Comparison of ENCODE assay signal across 19 cellular contexts in genomic region chr14:86574026-86574777, GRCh38.
A peak's percentile ranks its signal among the peaks of the same experiment; 100 is the strongest.
DNase-seq lines count a peak whose midpoint lies in the region; ATAC-seq, FAIRE-seq and TF ChIP-seq lines count a peak whose summit lies in the region.
"Had no signal": no experiment of that assay in that cellular context is flagged by ENCODE, and none has a peak within 500 bp of the region (broad histone marks: within the 10 kb centered on the region; RNA-seq: fewer than 3 reads in every experiment).

No MANE protein-coding gene starts in this region.

- no peaks in the 10 kb centered on the region for H3K4me1 ChIP-seq in astrocyte (ENCODE audit: insufficient read depth, low read length)
- no peaks in the 10 kb centered on the region for H3K4me1 ChIP-seq in lower lobe of right lung
- H3K4me1 ChIP-seq: BLaER1 treated with 17β-estradiol and CSF1 and Interleukin-3, amounts not matched to agents 10 nM and 100 nM; vagina had no signal

- H3K36me3 ChIP-seq in astrocyte (ENCODE audit: insufficient read depth, low read length) (no peaks in the 10 kb centered on the region), lower lobe of right lung (no peaks in the 10 kb centered on the region)
- H3K36me3 ChIP-seq: BLaER1 treated with 17β-estradiol and CSF1 and Interleukin-3, amounts not matched to agents 10 nM and 100 nM; vagina had no signal

- peak; percentile 64 for FAIRE-seq in astrocyte (lab: Jason Lieb, UNC)

- DNase-seq in AG09319 (ENCODE audit: extremely low read depth, low read depth) (peak; percentile 4), LHCN-M2 (ENCODE audit: low read depth) (peak; percentile 92), astrocyte (ENCODE audit: low read depth) (peak; percentile 43), NOMO-1 treated with DMSO at 0.1 percent for 48 hours (lab: John Stamatoyannopoulos, UW; ENCODE audit: unreplicated experiment) (no peak), amygdala (lab: John Stamatoyannopoulos, UW) (no peak), lower lobe of right lung (no peak)
- no peak for DNase-seq in activated CD4-positive, alpha-beta T cell treated with anti-CD3 and anti-CD28 coated beads, Interleukin-2, amount 50 U/mL, for 48 hours
- DNase-seq: activated CD4-positive, alpha-beta memory T cell treated with anti-CD3 and anti-CD28 coated beads, Interleukin-2, amount 10 ng/mL, durations not matched to agents 7 days and 5 days; DMS53; Kasumi-1; NCI-H146; nucleus accumbens had no signal

- no peaks in the 10 kb centered on the region for H3K36me3 Mint-ChIP-seq in astrocyte (ENCODE audit: low read depth, unreplicated experiment)
- H3K36me3 Mint-ChIP-seq in nephron (ENCODE audit: low read depth) = no peaks in the 10 kb centered on the region

- H3K4me1 Mint-ChIP-seq in astrocyte (ENCODE audit: low read depth, unreplicated experiment) = peaks cover 18% of the 10 kb centered on the region
- H3K4me1 Mint-ChIP-seq in nephron = peaks cover 31% of the 10 kb centered on the region
- H3K4me1 Mint-ChIP-seq: activated CD4-positive, alpha-beta memory T cell treated with anti-CD3 and anti-CD28 coated beads, Interleukin-2, amount 10 ng/mL, durations not matched to agents 7 days and 5 days had no signal

- H3K27ac ChIP-seq in astrocyte (ENCODE audit: low read depth, low read length) = peak overlapping the region; percentile 61
- H3K27ac ChIP-seq in lower lobe of right lung = no peak overlapping the region
- H3K27ac ChIP-seq: BLaER1 treated with 17β-estradiol and CSF1 and Interleukin-3, amounts not matched to agents 10 nM and 100 nM; hepatocyte; vagina had no signal

- H3K27ac Mint-ChIP-seq in astrocyte (ENCODE audit: unreplicated experiment) (peak overlapping the region; percentile 84), nephron (peak overlapping the region; percentile 91 to 93 (median 92))
- H3K27ac Mint-ChIP-seq: activated CD4-positive, alpha-beta memory T cell treated with anti-CD3 and anti-CD28 coated beads, Interleukin-2, amount 10 ng/mL, durations not matched to agents 7 days and 5 days; activated T-helper 2 cell treated with anti-CD3 and anti-CD28 coated beads, Interferon-gamma antibody, Interleukin-2, Interleukin-4, amounts not matched to agents 10 μg/mL and 5 μg/mL and 100 μg/mL, durations not matched to agents 14 hours and 24 hours and 36 hours; dendritic cell treated with granulocyte-macrophage colony-stimulating factor and Interleukin-4, amounts not matched to agents 40 ng/mL and 50 ng/mL, for 4 days; stimulated activated naive CD8-positive, alpha-beta T cell treated with anti-CD3 and anti-CD28 coated beads, Interleukin-15, Interleukin-2, amounts not matched to agents 100 ng/mL and 50 ng/mL, for 24 hours had no signal

- H2AFZ ChIP-seq in astrocyte (ENCODE audit: low read depth, low read length) = no peak overlapping the region
- H2AFZ ChIP-seq: hepatocyte had no signal

- intact Hi-C loops in lower lobe of right lung (cut with DNase I) = no loop called here

- ATAC-seq in lower lobe of right lung = no peak

- H3K9ac ChIP-seq in astrocyte (ENCODE audit: low read length) = peak overlapping the region; percentile 39
- H3K9ac ChIP-seq: BLaER1 treated with 17β-estradiol and CSF1 and Interleukin-3, amounts not matched to agents 10 nM and 100 nM had no signal

- H3K4me3 Mint-ChIP-seq in astrocyte (ENCODE audit: unreplicated experiment) (no peak overlapping the region), nephron (peak overlapping the region in 1 of 3 experiments; percentile 14)
- H3K4me3 Mint-ChIP-seq: activated CD4-positive, alpha-beta memory T cell treated with anti-CD3 and anti-CD28 coated beads, Interleukin-2, amount 10 ng/mL, durations not matched to agents 7 days and 5 days; dendritic cell treated with granulocyte-macrophage colony-stimulating factor and Interleukin-4, amounts not matched to agents 40 ng/mL and 50 ng/mL, for 4 days; stimulated activated naive CD8-positive, alpha-beta T cell treated with anti-CD3 and anti-CD28 coated beads, Interleukin-15, Interleukin-2, amounts not matched to agents 100 ng/mL and 50 ng/mL, for 24 hours had no signal

- H3K27me3 Mint-ChIP-seq in astrocyte (ENCODE audit: low read depth, unreplicated experiment) (no peaks in the 10 kb centered on the region), nephron (ENCODE audit: low read depth) (no peaks in the 10 kb centered on the region)
- H3K27me3 Mint-ChIP-seq: activated CD4-positive, alpha-beta memory T cell treated with anti-CD3 and anti-CD28 coated beads, Interleukin-2, amount 10 ng/mL, durations not matched to agents 7 days and 5 days; dendritic cell treated with granulocyte-macrophage colony-stimulating factor and Interleukin-4, amounts not matched to agents 40 ng/mL and 50 ng/mL, for 4 days; stimulated activated naive CD8-positive, alpha-beta T cell treated with anti-CD3 and anti-CD28 coated beads, Interleukin-15, Interleukin-2, amounts not matched to agents 100 ng/mL and 50 ng/mL, for 24 hours had no signal

- H3K4me2 ChIP-seq in astrocyte (ENCODE audit: low read length) = peak overlapping the region; percentile 43
- H3K4me2 ChIP-seq: BLaER1 treated with 17β-estradiol and CSF1 and Interleukin-3, amounts not matched to agents 10 nM and 100 nM; hepatocyte had no signal

- no peaks in the 10 kb centered on the region for H3K79me2 ChIP-seq in astrocyte (ENCODE audit: insufficient read depth, low read length)
- H3K79me2 ChIP-seq: hepatocyte had no signal

- no peaks in the 10 kb centered on the region for H4K20me1 ChIP-seq in astrocyte (ENCODE audit: insufficient read depth, low read length)
- H4K20me1 ChIP-seq: BLaER1 treated with 17β-estradiol and CSF1 and Interleukin-3, amounts not matched to agents 10 nM and 100 nM had no signal

- H3K4me3 ChIP-seq in astrocyte (ENCODE audit: insufficient read depth, low read depth, low read length) (no peak overlapping the region), lower lobe of right lung (no peak overlapping the region)
- H3K4me3 ChIP-seq: BLaER1 treated with 17β-estradiol and CSF1 and Interleukin-3, amounts not matched to agents 10 nM and 100 nM; hepatocyte; vagina had no signal

- H3K27me3 ChIP-seq in astrocyte (ENCODE audit: insufficient read depth, low read length) (no peaks in the 10 kb centered on the region), lower lobe of right lung (ENCODE audit: low read depth) (no peaks in the 10 kb centered on the region)
- H3K27me3 ChIP-seq: BLaER1 treated with 17β-estradiol and CSF1 and Interleukin-3, amounts not matched to agents 10 nM and 100 nM; hepatocyte; vagina had no signal

- H3K9me3 Mint-ChIP-seq in astrocyte (ENCODE audit: unreplicated experiment) (no peaks in the 10 kb centered on the region), nephron (peaks cover 10% of the 10 kb centered on the region)

- TF ChIP-seq CTCF in AG09319 (IDR thresholded peaks at IDR 0.05; ENCODE audit: low read depth, low read length) = no peak
- no peak for TF ChIP-seq CTCF in astrocyte (IDR thresholded peaks at IDR 0.05; ENCODE audit: insufficient read depth, low read depth, low read length)
- no peak for TF ChIP-seq CTCF in nephron (IDR thresholded peaks at IDR 0.05; ENCODE audit: unreplicated experiment in 3 of 3)
- TF ChIP-seq CTCF in lower lobe of right lung (IDR thresholded peaks at IDR 0.05) = no peak

- H3K9me3 ChIP-seq in astrocyte (ENCODE audit: insufficient read depth, low read depth, low read length) (peaks cover 2% of the 10 kb centered on the region), lower lobe of right lung (no peaks in the 10 kb centered on the region)
- H3K9me3 ChIP-seq: vagina had no signal

Comparison
In these comparisons a context has a peak if more than half of its experiments do, and no peak if none do; other contexts are left out.
1. DNase-seq: peak in AG09319 (single experiment), LHCN-M2 (single experiment) and astrocyte (single experiment); none in activated CD4-positive, alpha-beta T cell treated with anti-CD3 and anti-CD28 coated beads, Interleukin-2, amount 50 U/mL, for 48 hours (0 of 2), NOMO-1 treated with DMSO at 0.1 percent for 48 hours (single experiment), amygdala (0 of 56) and lower lobe of right lung (single experiment).